ENCODE assay signal across 8 cellular contexts in genomic region chr17:58344047-58344790, GRCh38. TPM values are rescaled to one million over a fixed set of nuclear protein-coding genes. Genes with fewer than 3 reads are reported as not detected.
A peak's percentile ranks its signal among the peaks of the same experiment; 100 is the strongest.
DNase-seq lines count a peak whose midpoint lies in the region; ATAC-seq, FAIRE-seq and TF ChIP-seq lines count a peak whose summit lies in the region.

No MANE protein-coding gene starts in this region.

- peaks cover 90% of the 10 kb centered on the region for H3K36me3 Mint-ChIP-seq in stimulated activated naive CD8-positive, alpha-beta T cell treated with anti-CD3 and anti-CD28 coated beads, Interleukin-15, Interleukin-2, amounts not matched to agents 100 ng/mL and 50 ng/mL, for 24 hours (ENCODE audit: low read depth)

- H3K27ac ChIP-seq in HepG2 (ENCODE audit: extremely low read length, insufficient read depth, low read length): no peak overlapping the region
- H3K27ac ChIP-seq in tibial nerve: peak overlapping the region in 1 of 4 donors; percentile 67

- no peak for FAIRE-seq in HepG2 (lab: Jason Lieb, UNC)

- no peaks in the 10 kb centered on the region for H3K27me3 ChIP-seq in HepG2 (ENCODE audit: control insufficient read depth in 1 of 2, insufficient read depth in 2 of 2, low read length in 2 of 2)
- H3K27me3 ChIP-seq in tibial nerve: no peaks in the 10 kb centered on the region

- WGBS in HepG2 (ENCODE audit: low lambda C conversion rate): 90% methylated on average over 8 of the region's 9 CpGs
- 29 to 41% methylated on average over 8 to 9 of the region's 9 CpGs for WGBS in tibial nerve, 2 donors

- H3K4me1 ChIP-seq in HepG2 (ENCODE audit: insufficient read depth, low read length): peaks cover 5% of the 10 kb centered on the region
- H3K4me1 ChIP-seq in tibial nerve: peaks cover 0 to 9% (median 4%) of the 10 kb centered on the region in 4 donors

- intact Hi-C loops in HepG2 (cut with micrococcal nuclease; ENCODE audit: unreplicated experiment): no loop called here

- H4K20me1 ChIP-seq in HepG2 (ENCODE audit: insufficient read depth, low read length): no peaks in the 10 kb centered on the region

- H3K9me3 Mint-ChIP-seq in stimulated activated naive CD8-positive, alpha-beta T cell treated with anti-CD3 and anti-CD28 coated beads, Interleukin-15, Interleukin-2, amounts not matched to agents 100 ng/mL and 50 ng/mL, for 24 hours: no peaks in the 10 kb centered on the region

- ATAC-seq in GM21529 (IDR thresholded peaks at IDR 0.05; ENCODE audit: unreplicated experiment): peak; percentile 76
- ATAC-seq in HepG2: peak; percentile 10

- POLR2A ChIA-PET in HepG2 (lab: Yijun Ruan, JAX): interaction anchor here (0.8 to 5.3 kb wide), 12 partner anchors 8 to 170 kb away, joined by 3 to 39 read pairs (median 4); partner anchors contain the start of genes MTMR4, RNF43 and SUPT4H1

- in situ Hi-C loops in HepG2 (cut with HindIII; ENCODE audit: extremely low pct_ligation_motif_present, low pct_unique_long_range_greater_than_20kb): no loop called here

- CTCF ChIA-PET in HepG2 (lab: Yijun Ruan, JAX; ENCODE audit: low intra/inter-chr PET ratio, low total read pairs): no interaction called here

- TF ChIP-seq CTCF in HepG2 (CRISPR knock-in tag; IDR thresholded peaks at IDR 0.05) (no peak), tibial nerve (IDR thresholded peaks at IDR 0.05) (no peak)

- no peaks in the 10 kb centered on the region for H3K27me3 Mint-ChIP-seq in stimulated activated naive CD8-positive, alpha-beta T cell treated with anti-CD3 and anti-CD28 coated beads, Interleukin-15, Interleukin-2, amounts not matched to agents 100 ng/mL and 50 ng/mL, for 24 hours

- H3K4me1 Mint-ChIP-seq in stimulated activated naive CD8-positive, alpha-beta T cell treated with anti-CD3 and anti-CD28 coated beads, Interleukin-15, Interleukin-2, amounts not matched to agents 100 ng/mL and 50 ng/mL, for 24 hours (ENCODE audit: low read depth): peaks cover 91% of the 10 kb centered on the region

- no peak overlapping the region for H3K9ac ChIP-seq in HepG2 (ENCODE audit: insufficient read depth, low read depth, low read length)

- TF ChIP-seq RAD21 in HepG2 (CRISPR knock-in tag; IDR thresholded peaks at IDR 0.05): no peak

- TF ChIP-seq POLR2A in HepG2 (IDR thresholded peaks at IDR 0.05; ENCODE audit: insufficient read depth in 1 of 2, low read depth in 2 of 2, low read length in 2 of 2) (peak; percentile 18 to 39; a peak in 3 of 4 replicates), tibial nerve (IDR thresholded peaks at IDR 0.05) (no peak)

- H3K4me3 ChIP-seq in HepG2 (replicated peaks in 1 of 3; ENCODE audit: insufficient read depth in 1 of 3, low read depth in 2 of 3, low read length in 3 of 3) (no peak overlapping the region), tibial nerve (peak overlapping the region in 1 of 4 donors; percentile 10)

- peak overlapping the region; percentile 99 for H3K27ac Mint-ChIP-seq in stimulated activated naive CD8-positive, alpha-beta T cell treated with anti-CD3 and anti-CD28 coated beads, Interleukin-15, Interleukin-2, amounts not matched to agents 100 ng/mL and 50 ng/mL, for 24 hours

- no peak overlapping the region for H3K4me2 ChIP-seq in HepG2 (ENCODE audit: low read depth, low read length)

- BruUV-seq in HepG2 (replicated peaks; lab: Mats Ljungman, UMichigan): no TSS peak

- H2AFZ ChIP-seq in HepG2 (ENCODE audit: low read length): no peak overlapping the region

- H3K79me2 ChIP-seq in HepG2 (ENCODE audit: insufficient read depth, low read length): no peaks in the 10 kb centered on the region

- TF ChIP-seq EP300 in HepG2 (IDR thresholded peaks at IDR 0.05; ENCODE audit: low read depth in 2 of 2, low read length in 2 of 2) (no peak), HepG2 (CRISPR knock-in tag; IDR thresholded peaks at IDR 0.05; ENCODE audit: borderline replicate concordance) (no peak), tibial nerve (IDR thresholded peaks at IDR 0.05) (no peak)

- peaks cover 32 to 55% of the 10 kb centered on the region in 2 experiments for H3K36me3 ChIP-seq in HepG2 (replicated peaks in 1 of 2; ENCODE audit: control insufficient read depth in 1 of 2, insufficient read depth in 2 of 2, low read length in 2 of 2)
- H3K36me3 ChIP-seq in tibial nerve: peaks cover 0 to 66% (median 32%) of the 10 kb centered on the region in 3 donors

- peak; percentile 64 for DNase-seq in GDM1 (lab: John Stamatoyannopoulos, UW)
- peak; percentile 30 for DNase-seq in M059J (ENCODE audit: low read depth)
- DNase-seq in activated CD8-positive, alpha-beta memory T cell treated with anti-CD3 and anti-CD28 coated beads, Interleukin-2, amount 50 U/mL, for 1 hour (ENCODE audit: extremely low read depth): peak; percentile 83
- no peak for DNase-seq in HepG2 (ENCODE audit: low spot score)
- DNase-seq in tibial nerve (ENCODE audit: low spot score in 2 of 2): no peak
- DNase-seq in NCI-H82 (lab: John Stamatoyannopoulos, UW): no peak

- H3K9me3 ChIP-seq in HepG2 (ENCODE audit: low read length) (no peaks in the 10 kb centered on the region), tibial nerve (no peaks in the 10 kb centered on the region)

- H3K4me3 Mint-ChIP-seq in stimulated activated naive CD8-positive, alpha-beta T cell treated with anti-CD3 and anti-CD28 coated beads, Interleukin-15, Interleukin-2, amounts not matched to agents 100 ng/mL and 50 ng/mL, for 24 hours: peak overlapping the region; percentile 92

RNA-seq across cellular contexts. Expression of gene SUPT4H1, which starts 7.8 kb away (rescaled TPM):
- total RNA-seq in M059J (2014; rRNA removed; shearing (Covaris generic)): 64.3 and 71.6 TPM in 2 replicates
- total RNA-seq in HepG2 (2016; rRNA removed; fragmentation: Illumina TruSeq; extraction: Trizol): 155 and 252 TPM in 2 replicates
- total RNA-seq in HepG2 (2016; cell fraction: cytosol; rRNA removed; fragmentation: Illumina TruSeq; extraction: Trizol; ENCODE audit: low read depth): 72.2 and 76.4 TPM in 2 replicates
- total RNA-seq in HepG2 (2016; cell fraction: insoluble cytoplasmic fraction; rRNA removed; fragmentation: Illumina TruSeq; extraction: Trizol): 169 and 290 TPM in 2 replicates
- 130 and 134 TPM in 2 replicates for total RNA-seq in HepG2 (2016; cell fraction: membrane; rRNA removed; fragmentation: Illumina TruSeq; extraction: Trizol)
- 74.4 and 75.7 TPM in 2 replicates for total RNA-seq in HepG2 (2016; cell fraction: nucleus; rRNA removed; fragmentation: Illumina TruSeq; extraction: Trizol)
- polyA plus RNA-seq in HepG2 (2011; rRNA removed): 231 and 244 TPM in 2 replicates
- 148 and 229 TPM in 2 replicates for polyA plus RNA-seq in HepG2 (2011; cell fraction: cytosol; rRNA removed)
- 65.5 and 71.0 TPM in 2 replicates for polyA plus RNA-seq in HepG2 (2011; cell fraction: nucleus; rRNA removed)
- polyA plus RNA-seq in HepG2 (2012): 227 and 249 TPM in 2 replicates
- 105 and 107 TPM in 2 replicates for polyA plus RNA-seq in HepG2 (2016; cell fraction: cytosol; fragmentation: Illumina TruSeq; extraction: Trizol; ENCODE audit: low read depth)
- polyA plus RNA-seq in HepG2 (2016; cell fraction: insoluble cytoplasmic fraction; fragmentation: Illumina TruSeq; extraction: Trizol; ENCODE audit: low read depth): 309 and 341 TPM in 2 replicates
- 144 and 156 TPM in 2 replicates for polyA plus RNA-seq in HepG2 (2016; cell fraction: membrane; fragmentation: Illumina TruSeq; extraction: Trizol; ENCODE audit: low read depth)
- 164 and 191 TPM in 2 replicates for polyA plus RNA-seq in HepG2 (2016; cell fraction: nucleus; fragmentation: Illumina TruSeq; extraction: Trizol; ENCODE audit: insufficient read depth, low read depth)
- 68.7 and 109 TPM in 2 replicates for polyA minus RNA-seq in HepG2 (2011; rRNA and poly(A)+ RNA removed; ENCODE audit: low replicate concordance)
- polyA minus RNA-seq in HepG2 (2011; cell fraction: cytosol; rRNA and poly(A)+ RNA removed): 45.1 and 56.8 TPM in 2 replicates
- polyA minus RNA-seq in HepG2 (2011; cell fraction: nucleus; rRNA and poly(A)+ RNA removed): 51.9 and 61.5 TPM in 2 replicates
- 10 to 100 TPM; 34.5 to 38.0 (median 35.2) TPM for total RNA-seq in tibial nerve

RNA-seq across cellular contexts. Expression of gene TSPOAP1, which starts 15.6 kb away (rescaled TPM):
- total RNA-seq in M059J (2014; rRNA removed; shearing (Covaris generic)): 0.22 and 0.47 TPM in 2 replicates
- total RNA-seq in HepG2 (2016; rRNA removed; fragmentation: Illumina TruSeq; extraction: Trizol): not detected in 2 replicates
- total RNA-seq in HepG2 (2016; cell fraction: cytosol; rRNA removed; fragmentation: Illumina TruSeq; extraction: Trizol; ENCODE audit: low read depth): not detected in 2 replicates
- not detected in 2 replicates for total RNA-seq in HepG2 (2016; cell fraction: insoluble cytoplasmic fraction; rRNA removed; fragmentation: Illumina TruSeq; extraction: Trizol)
- not detected in 2 replicates for total RNA-seq in HepG2 (2016; cell fraction: membrane; rRNA removed; fragmentation: Illumina TruSeq; extraction: Trizol)
- not detected in 2 replicates for total RNA-seq in HepG2 (2016; cell fraction: nucleus; rRNA removed; fragmentation: Illumina TruSeq; extraction: Trizol)
- 0.25 TPM in 1 of 2 replicates, not detected in the other for polyA plus RNA-seq in HepG2 (2011; rRNA removed)
- 0.03 TPM in 1 of 2 replicates, not detected in the other for polyA plus RNA-seq in HepG2 (2011; cell fraction: cytosol; rRNA removed)
- polyA plus RNA-seq in HepG2 (2011; cell fraction: nucleus; rRNA removed): 0.09 and 0.50 TPM in 2 replicates
- polyA plus RNA-seq in HepG2 (2012): 0.03 TPM in 1 of 2 replicates, not detected in the other
- not detected in 2 replicates for polyA plus RNA-seq in HepG2 (2016; cell fraction: cytosol; fragmentation: Illumina TruSeq; extraction: Trizol; ENCODE audit: low read depth)
- polyA plus RNA-seq in HepG2 (2016; cell fraction: insoluble cytoplasmic fraction; fragmentation: Illumina TruSeq; extraction: Trizol; ENCODE audit: low read depth): not detected in 2 replicates
- not detected in 2 replicates for polyA plus RNA-seq in HepG2 (2016; cell fraction: membrane; fragmentation: Illumina TruSeq; extraction: Trizol; ENCODE audit: low read depth)
- not detected in 2 replicates for polyA plus RNA-seq in HepG2 (2016; cell fraction: nucleus; fragmentation: Illumina TruSeq; extraction: Trizol; ENCODE audit: insufficient read depth, low read depth)
- polyA minus RNA-seq in HepG2 (2011; rRNA and poly(A)+ RNA removed; ENCODE audit: low replicate concordance): 0.26 TPM in 1 of 2 replicates, not detected in the other
- polyA minus RNA-seq in HepG2 (2011; cell fraction: cytosol; rRNA and poly(A)+ RNA removed): not detected in 2 replicates
- polyA minus RNA-seq in HepG2 (2011; cell fraction: nucleus; rRNA and poly(A)+ RNA removed): under 0.01 TPM in 1 of 2 replicates, not detected in the other
- 10 to 100 TPM; 11.4 to 16.3 (median 13.0) TPM for total RNA-seq in tibial nerve

Comparison
In these comparisons a context has a peak if more than half of its experiments do, and no peak if none do; other contexts are left out.
1. DNase-seq: peak in GDM1 (single experiment), M059J (single experiment) and activated CD8-positive, alpha-beta memory T cell treated with anti-CD3 and anti-CD28 coated beads, Interleukin-2, amount 50 U/mL, for 1 hour (single experiment); none in HepG2 (single experiment), tibial nerve (0 of 2) and NCI-H82 (single experiment).
2. POLR2A ChIP-seq: peak in HepG2 (2 of 2); none in tibial nerve (0 of 2).